Comparison of ENCODE assay signal across 6 cellular contexts in the genomic region with DNA sequence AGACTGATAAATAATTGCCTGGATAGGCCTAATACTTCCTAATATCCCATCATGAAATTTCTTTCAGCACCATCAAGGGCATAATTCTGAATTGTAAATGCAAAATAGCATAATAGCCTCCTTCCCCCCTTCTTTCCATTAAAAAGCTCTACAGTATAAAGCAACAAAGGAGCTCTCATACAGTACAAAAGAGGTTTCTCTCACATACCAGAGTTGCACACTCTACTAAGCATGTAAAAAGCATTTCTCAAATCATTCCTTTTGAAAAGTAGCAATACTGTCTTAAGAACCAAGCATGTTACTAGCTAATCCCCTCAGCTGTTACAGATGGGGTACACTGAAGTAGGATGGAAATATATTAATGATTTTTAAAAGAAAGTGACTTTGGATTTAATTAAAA.
"Had no signal": no experiment of that assay in that cellular context is flagged by ENCODE, and none has a peak within 500 bp of the region (broad histone marks: within the 10 kb centered on the region; RNA-seq: fewer than 3 reads in every experiment).

No MANE protein-coding gene starts in this region.

- H3K27ac ChIP-seq: GM23248 had no signal

- DNase-seq: GM23248, H9, HCEC 1CT, IMR-90, KG1 had no signal

- H3K4me3 ChIP-seq: GM23248, K562 had no signal

- H3K27ac Mint-ChIP-seq: H9 had no signal

- H2AFZ ChIP-seq: GM23248 had no signal

- H3K4me3 Mint-ChIP-seq: H9 had no signal

- ATAC-seq: K562 had no signal
